In genomic region chr2:48282281-48282680, GRCh38 we compare ENCODE assay signal across 1 cellular context.
TF ChIP-seq lines count a peak whose summit lies in the region.

No MANE protein-coding gene starts in this region.

TF ChIP-seq in K562, 482 proteins besides CTCF, POLR2A, EP300 and RAD21:
- TF ChIP-seq MEIS2 (IDR thresholded peaks at IDR 0.05; ENCODE audit: partially characterized antibody) (peak; percentile 8), RCOR1 (IDR thresholded peaks at IDR 0.05; ENCODE audit: borderline replicate concordance in 1 of 2, low read depth in 2 of 2, low read length in 2 of 2) (no peak)
- TF ChIP-seq, protein P1, sequence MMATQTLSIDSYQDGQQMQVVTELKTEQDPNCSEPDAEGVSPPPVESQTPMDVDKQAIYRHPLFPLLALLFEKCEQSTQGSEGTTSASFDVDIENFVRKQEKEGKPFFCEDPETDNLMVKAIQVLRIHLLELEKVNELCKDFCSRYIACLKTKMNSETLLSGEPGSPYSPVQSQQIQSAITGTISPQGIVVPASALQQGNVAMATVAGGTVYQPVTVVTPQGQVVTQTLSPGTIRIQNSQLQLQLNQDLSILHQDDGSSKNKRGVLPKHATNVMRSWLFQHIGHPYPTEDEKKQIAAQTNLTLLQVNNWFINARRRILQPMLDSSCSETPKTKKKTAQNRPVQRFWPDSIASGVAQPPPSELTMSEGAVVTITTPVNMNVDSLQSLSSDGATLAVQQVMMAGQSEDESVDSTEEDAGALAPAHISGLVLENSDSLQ (IDR thresholded peaks at IDR 0.05), result 0 out of 2 replicates have a peak, but pooled peaks have one; percentile 5
TF ChIP-seq in K562: peak in this region for 2.
